In genomic region chr6:43702522-43703440, GRCh38 we compare ENCODE assay signal across 8 cellular contexts. TPM values are rescaled to one million over a fixed set of nuclear protein-coding genes. Genes with fewer than 3 reads are reported as not detected.
DNase-seq lines count a peak whose midpoint lies in the region; ATAC-seq and TF ChIP-seq lines count a peak whose summit lies in the region.

No MANE protein-coding gene starts in this region.

- H3K4me1 Mint-ChIP-seq in activated naive CD8-positive, alpha-beta T cell treated with anti-CD3 and anti-CD28 coated beads for 36 hours = peaks cover 5% of the 10 kb centered on the region
- H3K4me1 Mint-ChIP-seq in immature natural killer cell = no peaks in the 10 kb centered on the region

- H4K8ac ChIP-seq in trophoblast cell (ENCODE audit: low read depth, low read length) = peak overlapping the region; percentile 34

- peaks cover 26% of the 10 kb centered on the region for H3K4me1 ChIP-seq in A673 (ENCODE audit: insufficient read depth, low read length, poor library complexity, severe bottlenecking)
- H3K4me1 ChIP-seq in heart left ventricle = peaks cover 11 to 82% (median 50%) of the 10 kb centered on the region in 12 donors
- peaks cover 11 to 12% of the 10 kb centered on the region in 2 experiments for H3K4me1 ChIP-seq in trophoblast cell (ENCODE audit: control insufficient read depth in 1 of 2, insufficient read depth in 2 of 2, low read length in 2 of 2)

- no peak overlapping the region for H3K9ac ChIP-seq in trophoblast cell (ENCODE audit: low read length)

- H3K79me1 ChIP-seq in trophoblast cell (ENCODE audit: low read length) = no peaks in the 10 kb centered on the region

- no peak overlapping the region for H2AK5ac ChIP-seq in trophoblast cell (ENCODE audit: low read length)

- peak in 1 of 2 donors; percentile 63 for TF ChIP-seq POLR2A in heart left ventricle (IDR thresholded peaks at IDR 0.05)

- no peaks in the 10 kb centered on the region for H3K9me3 ChIP-seq in A673 (ENCODE audit: low read depth, low read length, poor library complexity, severe bottlenecking)
- H3K9me3 ChIP-seq in heart left ventricle = no peaks in the 10 kb centered on the region
- H3K9me3 ChIP-seq in trophoblast cell (ENCODE audit: insufficient read depth, low read depth, low read length) = no peaks in the 10 kb centered on the region

- no peak overlapping the region for H3K4ac ChIP-seq in trophoblast cell (ENCODE audit: low read depth, low read length)

- WGBS in heart left ventricle, 4 donors = 20 to 26% (median 23%) methylated on average over 15 of the region's 15 CpGs
- WGBS in trophoblast cell (ENCODE audit: extremely low coverage, insufficient coverage, insufficient read length) = no CpG with 5 or more reads among the region's 15 CpGs

- H3K27ac ChIP-seq in A673 (ENCODE audit: low read depth, low read length, poor library complexity, severe bottlenecking) (no peak overlapping the region), heart left ventricle (peak overlapping the region; percentile 75 to 93 (median 90)), trophoblast cell (ENCODE audit: low read depth, low read length) (no peak overlapping the region)

- DNase-seq in A673 (ENCODE audit: low spot score) (peak; percentile 82), GM06990 (ENCODE audit: extremely low read depth, insufficient read length) (peak; percentile 47), NCI-H1092 (lab: John Stamatoyannopoulos, UW) (peak; percentile 60), heart left ventricle (peak; percentile 93 to 97 (median 95)), trophoblast cell (peak; percentile 83 to 85), immature natural killer cell (no peak), SW 1271 (lab: John Stamatoyannopoulos, UW) (no peak)
- DNase-seq in activated naive CD8-positive, alpha-beta T cell treated with anti-CD3 and anti-CD28 coated beads for 36 hours = peak; percentile 44

- no peak overlapping the region for H3K18ac ChIP-seq in trophoblast cell (ENCODE audit: low read length)

- no peaks in the 10 kb centered on the region for H3K9me3 Mint-ChIP-seq in activated naive CD8-positive, alpha-beta T cell treated with anti-CD3 and anti-CD28 coated beads for 36 hours
- no peaks in the 10 kb centered on the region for H3K9me3 Mint-ChIP-seq in immature natural killer cell

- H3K36me3 Mint-ChIP-seq in activated naive CD8-positive, alpha-beta T cell treated with anti-CD3 and anti-CD28 coated beads for 36 hours = no peaks in the 10 kb centered on the region
- H3K36me3 Mint-ChIP-seq in immature natural killer cell = no peaks in the 10 kb centered on the region

- CTCF ChIA-PET in A673 (lab: Charles Lee) = no interaction called here

- no peak overlapping the region for H2BK120ac ChIP-seq in trophoblast cell (ENCODE audit: insufficient read depth, low read length, poor library complexity)

- H2BK12ac ChIP-seq in trophoblast cell (ENCODE audit: low read length) = no peak overlapping the region

- POLR2A ChIA-PET in A673 (lab: Charles Lee; ENCODE audit: low non-redundant PET) = interaction anchor here (0.7 kb wide), 1 partner anchor 43 kb away, joined by 5 read pairs; no protein-coding TSS in a partner anchor

- no peak overlapping the region for H3K14ac ChIP-seq in trophoblast cell (ENCODE audit: low read length)

- no peak overlapping the region for H2BK5ac ChIP-seq in trophoblast cell (ENCODE audit: low read depth, low read length, poor library complexity)

- peak overlapping the region; percentile 34 for H3K4me2 ChIP-seq in trophoblast cell (ENCODE audit: low read length)

- no peak overlapping the region for H3K4me3 ChIP-seq in A673 (ENCODE audit: low read depth, low read length, poor library complexity, severe bottlenecking)
- no peak overlapping the region for H3K4me3 ChIP-seq in GM06990 (replicated peaks; ENCODE audit: low read depth, low read length)
- H3K4me3 ChIP-seq in heart left ventricle = peak overlapping the region in 1 of 12 donors; percentile 18
- peak overlapping the region; percentile 38 for H3K4me3 ChIP-seq in trophoblast cell (ENCODE audit: low read depth, low read length)

- no peaks in the 10 kb centered on the region for H3K79me2 ChIP-seq in trophoblast cell (ENCODE audit: control insufficient read depth, insufficient read depth, low read length, poor library complexity)

- no peak overlapping the region for H4K12ac ChIP-seq in trophoblast cell (ENCODE audit: low read depth, low read length)

- H3K36me3 ChIP-seq in A673 (ENCODE audit: insufficient read depth, low read length, poor library complexity, severe bottlenecking) (no peaks in the 10 kb centered on the region), GM06990 (ENCODE audit: control insufficient read depth, insufficient read depth, low read length) (no peaks in the 10 kb centered on the region), heart left ventricle (no peaks in the 10 kb centered on the region), trophoblast cell (ENCODE audit: control insufficient read depth in 1 of 2, insufficient read depth in 2 of 2, low read length in 2 of 2) (no peaks in the 10 kb centered on the region)

- H4K91ac ChIP-seq in trophoblast cell (ENCODE audit: low read depth, low read length) = no peak overlapping the region

- H2AFZ ChIP-seq in trophoblast cell (ENCODE audit: insufficient read depth, low read length, poor library complexity) = no peak overlapping the region

- H3K4me3 Mint-ChIP-seq in activated naive CD8-positive, alpha-beta T cell treated with anti-CD3 and anti-CD28 coated beads for 36 hours = no peak overlapping the region
- H3K4me3 Mint-ChIP-seq in immature natural killer cell = no peak overlapping the region

- intact Hi-C loops in A673 (cut with micrococcal nuclease; ENCODE audit: unreplicated experiment) (no loop called here), heart left ventricle (cut with DNase I) (loop anchor here in 1 of 10 donors (2.0 kb wide), 1 partner anchor 16 kb away; no protein-coding TSS in a partner anchor)

- H3K27ac Mint-ChIP-seq in activated naive CD8-positive, alpha-beta T cell treated with anti-CD3 and anti-CD28 coated beads for 36 hours = no peak overlapping the region
- H3K27ac Mint-ChIP-seq in immature natural killer cell = no peak overlapping the region

- H3K27me3 ChIP-seq in A673 (replicated peaks; ENCODE audit: insufficient read depth, low read depth, low read length, poor library complexity) (no peaks in the 10 kb centered on the region), GM06990 (replicated peaks; ENCODE audit: control insufficient read depth, insufficient read depth, low read length) (no peaks in the 10 kb centered on the region), heart left ventricle (no peaks in the 10 kb centered on the region), trophoblast cell (ENCODE audit: insufficient read depth, low read length) (no peaks in the 10 kb centered on the region)

- no TSS peak for BruUV-seq in A673 (replicated peaks; lab: Mats Ljungman, UMichigan)

- peak; percentile 96 to 98 (median 98) for ATAC-seq in heart left ventricle

- H3K27me3 Mint-ChIP-seq in activated naive CD8-positive, alpha-beta T cell treated with anti-CD3 and anti-CD28 coated beads for 36 hours = peaks cover 36% of the 10 kb centered on the region
- peaks cover 5 to 23% (median 9%) of the 10 kb centered on the region in 3 donors for H3K27me3 Mint-ChIP-seq in immature natural killer cell (ENCODE audit: low read depth in 3 of 3)

- no peak for TF ChIP-seq CTCF in A673 (conservative IDR thresholded peaks at IDR 0.05; ENCODE audit: low read depth, low read length)
- TF ChIP-seq CTCF in GM06990 (IDR thresholded peaks at IDR 0.05; ENCODE audit: insufficient read depth, low read length, poor library complexity, severe bottlenecking) = no peak
- no peak for TF ChIP-seq CTCF in heart left ventricle (IDR thresholded peaks at IDR 0.05)

- H3K23ac ChIP-seq in trophoblast cell (ENCODE audit: low read length) = no peak overlapping the region

RNA-seq across cellular contexts. Expression of gene MRPS18A, which starts 15.2 kb away (rescaled TPM):
- total RNA-seq in A673 (2021) (64.6 and 69.1 TPM in 2 replicates), heart left ventricle (10 to 100 TPM; 37.4 to 66.1 (median 39.1) TPM)
- 10 to 100 TPM; 63.8 to 65.3 TPM for total RNA-seq in activated naive CD8-positive, alpha-beta T cell treated with anti-CD3 and anti-CD28 coated beads for 36 hours
- polyA plus RNA-seq in heart left ventricle (100 to 1,000 TPM in 1 of 2 donors, 10 to 100 TPM in 1; 55.3 to 105 TPM), immature natural killer cell (10 to 100 TPM; 53.6 to 83.9 (median 65.6) TPM)
- polyA plus RNA-seq in trophoblast cell (2013) = 40.8 and 44.2 TPM in 2 replicates

RNA-seq across cellular contexts. Expression of gene RSPH9, which starts 57.9 kb away (rescaled TPM):
- total RNA-seq in A673 (2021) (0.11 TPM in 2 replicates), heart left ventricle (under 1 TPM in 6 of 9 donors, not detected in 3; 0.09 to 0.18 (median 0.14) TPM)
- total RNA-seq in activated naive CD8-positive, alpha-beta T cell treated with anti-CD3 and anti-CD28 coated beads for 36 hours = not detected
- polyA plus RNA-seq in heart left ventricle (under 1 TPM; 0.29 to 0.50 TPM), immature natural killer cell (under 1 TPM; 0.55 to 0.86 (median 0.76) TPM)
- 0.19 and 0.23 TPM in 2 replicates for polyA plus RNA-seq in trophoblast cell (2013)

Comparison
In these comparisons a context has a peak if more than half of its experiments do, and no peak if none do; other contexts are left out.
1. DNase-seq: peak in A673 (single experiment), GM06990 (single experiment), NCI-H1092 (single experiment), activated naive CD8-positive, alpha-beta T cell treated with anti-CD3 and anti-CD28 coated beads for 36 hours (single experiment), heart left ventricle (5 of 5) and trophoblast cell (2 of 2); none in immature natural killer cell (0 of 3) and SW 1271 (0 of 2).
2. H3K27ac ChIP-seq: peak in heart left ventricle (12 of 12); none in A673 (single experiment) and trophoblast cell (single experiment).